13 cellular contexts compared by ENCODE assay signal in genomic region chr1:197781998-197782718, GRCh38. TPM values are rescaled to one million over a fixed set of nuclear protein-coding genes. Genes with fewer than 3 reads are reported as not detected.
DNase-seq lines count a peak whose midpoint lies in the region; ATAC-seq and TF ChIP-seq lines count a peak whose summit lies in the region.
"Had no signal": no experiment of that assay in that cellular context is flagged by ENCODE, and none has a peak within 500 bp of the region (broad histone marks: within the 10 kb centered on the region; RNA-seq: fewer than 3 reads in every experiment).

No MANE protein-coding gene starts in this region.

- H3K4me1 ChIP-seq in adipocyte (ENCODE audit: control insufficient read depth, insufficient read depth, low read length) (peaks cover 20% of the 10 kb centered on the region), foreskin keratinocyte (peaks cover 44% of the 10 kb centered on the region), testis (no peaks in the 10 kb centered on the region)
- H3K4me1 ChIP-seq: tibial nerve had no signal

- H3K9ac ChIP-seq in adipocyte (ENCODE audit: low read length) = no peak overlapping the region

- H3K4me3 ChIP-seq in adipocyte (ENCODE audit: low read length) (no peak overlapping the region), WERI-Rb-1 (ENCODE audit: low read depth, low read length) (no peak overlapping the region), MG63 (no peak overlapping the region), testis (no peak overlapping the region)
- H3K4me3 ChIP-seq: tibial nerve had no signal

- H3K27ac ChIP-seq in foreskin keratinocyte = peak overlapping the region; percentile 91
- no peak overlapping the region for H3K27ac ChIP-seq in WERI-Rb-1
- H3K27ac ChIP-seq in substantia nigra (ENCODE audit: low read depth, low read length, poor library complexity, severe bottlenecking) = no peak overlapping the region
- H3K27ac ChIP-seq in testis = no peak overlapping the region

- WGBS in testis, 2 donors = 81 to 83% methylated on average over 2 of the region's 2 CpGs

- H3K36me3 ChIP-seq in adipocyte (ENCODE audit: control insufficient read depth, insufficient read depth, low read length, severe bottlenecking) (no peaks in the 10 kb centered on the region), WERI-Rb-1 (no peaks in the 10 kb centered on the region), MG63 (no peaks in the 10 kb centered on the region), testis (ENCODE audit: low read depth, missing control alignments) (no peaks in the 10 kb centered on the region)
- H3K36me3 ChIP-seq: tibial nerve had no signal

- TF ChIP-seq POLR2A in testis (IDR thresholded peaks at IDR 0.05) = no peak

- TF ChIP-seq CTCF in foreskin keratinocyte (conservative IDR thresholded peaks at IDR 0.05) = no peak
- TF ChIP-seq CTCF in WERI-Rb-1 (IDR thresholded peaks at IDR 0.05; ENCODE audit: low read depth, low read length) = no peak
- TF ChIP-seq CTCF in testis (IDR thresholded peaks at IDR 0.05) = no peak

- ATAC-seq in foreskin keratinocyte = peak; percentile 45
- ATAC-seq: natural killer cell treated with Interleukin-12 subunit alpha and Interleukin-12 subunit beta and Interleukin-15 and Interleukin-18, amount 100 ng/mL, for 72 hours had no signal

- H3K27me3 ChIP-seq in adipocyte (replicated peaks; ENCODE audit: control insufficient read depth, insufficient read depth, low read length) = no peaks in the 10 kb centered on the region
- no peaks in the 10 kb centered on the region for H3K27me3 ChIP-seq in foreskin keratinocyte
- H3K27me3 ChIP-seq in WERI-Rb-1 (ENCODE audit: insufficient read depth, low read depth, severe bottlenecking) = no peaks in the 10 kb centered on the region
- H3K27me3 ChIP-seq in MG63 = no peaks in the 10 kb centered on the region
- no peaks in the 10 kb centered on the region for H3K27me3 ChIP-seq in testis
- H3K27me3 ChIP-seq: tibial nerve had no signal

- DNase-seq in NOMO-1 treated with DMSO at 0.1 percent for 48 hours (lab: John Stamatoyannopoulos, UW; ENCODE audit: unreplicated experiment) (peak; percentile 18), NOMO-1 (lab: John Stamatoyannopoulos, UW; ENCODE audit: unreplicated experiment in 2 of 2) (no peak), adipocyte (ENCODE audit: low read depth) (peak; percentile 31), foreskin keratinocyte (peak; percentile 68 to 84), WERI-Rb-1 (no peak), MG63 (no peak), substantia nigra (lab: John Stamatoyannopoulos, UW) (no peak), testis (no peak)
- DNase-seq: activated CD4-positive, alpha-beta T cell treated with anti-CD3 and anti-CD28 coated beads, Interleukin-2, amount 10 ng/mL, durations not matched to agents 7 days and 5 days; NCI-H2081 treated with DMSO at 0.1 percent for 48 hours; SW 1271 had no signal

- H3K9me3 ChIP-seq in adipocyte (ENCODE audit: control insufficient read depth, low read length) (no peaks in the 10 kb centered on the region), WERI-Rb-1 (ENCODE audit: severe bottlenecking) (no peaks in the 10 kb centered on the region), MG63 (peaks cover 3% of the 10 kb centered on the region; the same call in 1 of the 2 replicates), testis (no peaks in the 10 kb centered on the region)

- intact Hi-C loops in testis (cut with DNase I; ENCODE audit: low total_unique reads) = no loop called here

RNA-seq across cellular contexts. Expression of gene DENND1B, which starts 6.9 kb away (rescaled TPM):
- total RNA-seq in foreskin keratinocyte (7.6 and 9.8 TPM in 2 replicates), testis (10 to 100 TPM; 11.6 TPM)
- polyA plus RNA-seq in foreskin keratinocyte (1.1 and 1.8 TPM in 2 replicates), testis (ENCODE audit: insufficient read depth, low read depth, low replicate concordance) (7.2 TPM)
- 7.4 and 12.7 TPM in 2 replicates for total RNA-seq in MG63 (2014; rRNA removed; shearing (Covaris generic); ENCODE audit: low replicate concordance)

Comparison
In these comparisons a context has a peak if more than half of its experiments do, and no peak if none do; other contexts are left out.
1. DNase-seq: peak in NOMO-1 treated with DMSO at 0.1 percent for 48 hours (single experiment), adipocyte (single experiment) and foreskin keratinocyte (2 of 2); none in NOMO-1 (0 of 2), WERI-Rb-1 (single experiment), MG63 (single experiment), substantia nigra (0 of 49) and testis (single experiment).